ENCODE assay signal across 8 cellular contexts in the genomic region with DNA sequence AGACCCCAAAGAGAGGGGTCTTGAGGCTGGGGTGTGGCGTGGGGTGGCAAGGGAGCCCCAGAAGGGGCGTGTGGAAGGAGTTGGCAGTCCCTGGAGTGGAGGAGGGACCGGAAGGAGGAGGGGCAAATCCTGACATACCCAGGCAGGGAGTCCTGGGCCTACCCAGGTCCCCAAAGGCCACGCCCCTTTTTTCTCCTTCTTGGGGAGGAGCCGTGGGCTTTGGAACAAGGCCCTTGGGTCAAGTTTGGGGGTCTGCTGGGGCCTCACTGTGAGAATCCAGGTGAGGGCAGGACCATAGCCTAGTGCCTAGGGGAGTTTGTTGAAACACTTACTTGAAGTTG. TPM values are rescaled to one million over a fixed set of nuclear protein-coding genes. Genes with fewer than 3 reads are reported as not detected.
DNase-seq lines count a peak whose midpoint lies in the region; ATAC-seq and TF ChIP-seq lines count a peak whose summit lies in the region.

No MANE protein-coding gene starts in this region.

- H3K79me1 ChIP-seq in mesendoderm (ENCODE audit: low read length): no peaks in the 10 kb centered on the region

- no peak for ATAC-seq in HG03135 (IDR thresholded peaks at IDR 0.05; ENCODE audit: unreplicated experiment)

- WGBS in mesendoderm (ENCODE audit: extremely low coverage, insufficient coverage, low lambda C conversion rate): no CpG with 5 or more reads among the region's 5 CpGs

- H3K4me1 Mint-ChIP-seq in activated naive CD4-positive, alpha-beta T cell treated with anti-CD3 and anti-CD28 coated beads, Interleukin-2, amount 50 U/mL, for 24 hours: peaks cover 44% of the 10 kb centered on the region

- peaks cover 34% of the 10 kb centered on the region for H3K27me3 Mint-ChIP-seq in activated naive CD4-positive, alpha-beta T cell treated with anti-CD3 and anti-CD28 coated beads, Interleukin-2, amount 50 U/mL, for 24 hours

- H3K4me3 Mint-ChIP-seq in activated naive CD4-positive, alpha-beta T cell treated with anti-CD3 and anti-CD28 coated beads, Interleukin-2, amount 50 U/mL, for 24 hours: peak overlapping the region; percentile 81

- intact Hi-C loops in uterus (cut with DNase I; ENCODE audit: low total_unique reads): loop anchor here (10.0 kb wide), 1 partner anchor 55 kb away; no protein-coding TSS in a partner anchor

- no peak overlapping the region for H3K23ac ChIP-seq in mesendoderm (ENCODE audit: low read length)

- peak overlapping the region; percentile 16 for H3K18ac ChIP-seq in mesendoderm (ENCODE audit: low read length)

- no peak overlapping the region for H3K4me2 ChIP-seq in mesendoderm (ENCODE audit: low read length)

- H3K36me3 ChIP-seq in mesendoderm (ENCODE audit: control insufficient read depth, insufficient read depth, low read length): no peaks in the 10 kb centered on the region
- no peaks in the 10 kb centered on the region for H3K36me3 ChIP-seq in uterus

- H2BK15ac ChIP-seq in mesendoderm (replicated peaks; ENCODE audit: low read depth): no peak overlapping the region

- H3K79me2 ChIP-seq in mesendoderm (ENCODE audit: control insufficient read depth, insufficient read depth, low read length): no peaks in the 10 kb centered on the region

- TF ChIP-seq CTCF in uterus (IDR thresholded peaks at IDR 0.05): no peak

- DNase-seq in activated naive CD4-positive, alpha-beta T cell (lab: John Stamatoyannopoulos, UW): no peak
- DNase-seq in caudate nucleus (lab: John Stamatoyannopoulos, UW) (peak in 3 of 61 donors; percentile 30 to 47 (median 31)), mesendoderm (peak; percentile 73), uterus (peak; percentile 75 to 79), DMS79 (lab: John Stamatoyannopoulos, UW) (no peak), SIG-M5 treated with dmso at 0.1 percent for 504 hours (lab: John Stamatoyannopoulos, UW; ENCODE audit: unreplicated experiment) (no peak)

- no peaks in the 10 kb centered on the region for H3K9me3 ChIP-seq in uterus

- H4K8ac ChIP-seq in mesendoderm (ENCODE audit: low read depth, low read length): no peak overlapping the region

- peaks cover under 1% of the 10 kb centered on the region for H3K27me3 ChIP-seq in mesendoderm (ENCODE audit: insufficient read depth, low read length, poor library complexity)
- no peaks in the 10 kb centered on the region for H3K27me3 ChIP-seq in uterus

- H2BK5ac ChIP-seq in mesendoderm (ENCODE audit: low read length): no peak overlapping the region

- no peak for TF ChIP-seq POLR2A in uterus (IDR thresholded peaks at IDR 0.05)

- H3K4ac ChIP-seq in mesendoderm (ENCODE audit: low read depth, low read length): no peak overlapping the region

- peak overlapping the region; percentile 23 for H3K27ac Mint-ChIP-seq in activated naive CD4-positive, alpha-beta T cell treated with anti-CD3 and anti-CD28 coated beads, Interleukin-2, amount 50 U/mL, for 24 hours

- H3K9ac ChIP-seq in mesendoderm (ENCODE audit: low read length): peak overlapping the region; percentile 7

- H3K9me3 Mint-ChIP-seq in activated naive CD4-positive, alpha-beta T cell treated with anti-CD3 and anti-CD28 coated beads, Interleukin-2, amount 50 U/mL, for 24 hours: no peaks in the 10 kb centered on the region

- H3K36me3 Mint-ChIP-seq in activated naive CD4-positive, alpha-beta T cell treated with anti-CD3 and anti-CD28 coated beads, Interleukin-2, amount 50 U/mL, for 24 hours: no peaks in the 10 kb centered on the region

- H2AK5ac ChIP-seq in mesendoderm (ENCODE audit: low read length): peak overlapping the region; percentile 84

- H3K4me1 ChIP-seq in mesendoderm (ENCODE audit: control insufficient read depth, low read depth, low read length) (peaks cover 30% of the 10 kb centered on the region), uterus (peaks cover 0 to 43% of the 10 kb centered on the region in 2 donors)

- H4K5ac ChIP-seq in mesendoderm (ENCODE audit: low read length): no peak overlapping the region

- H3K4me3 ChIP-seq in mesendoderm (ENCODE audit: low read length) (no peak overlapping the region), uterus (peak overlapping the region; percentile 61 to 78)

- H3K56ac ChIP-seq in mesendoderm (ENCODE audit: low read length): peak overlapping the region; percentile 99

- H3K27ac ChIP-seq in caudate nucleus (ENCODE audit: low read depth, low read length): peak overlapping the region; percentile 88
- no peak overlapping the region for H3K27ac ChIP-seq in mesendoderm (ENCODE audit: low read depth, low read length)
- peak overlapping the region; percentile 95 to 97 for H3K27ac ChIP-seq in uterus

- H2BK120ac ChIP-seq in mesendoderm (ENCODE audit: low read depth, low read length): peak overlapping the region; percentile 3

RNA-seq across cellular contexts. Expression of gene SMARCD3, which starts 1.2 kb away (rescaled TPM):
- 7.4 TPM for polyA plus RNA-seq in mesendoderm (2013, experiment 1 of 2)
- polyA plus RNA-seq in mesendoderm (2013, experiment 2 of 2): 5.9 TPM
- total RNA-seq in uterus: 10 to 100 TPM; 21.3 to 80.7 (median 43.3) TPM

RNA-seq across cellular contexts. Expression of gene CHPF2, which starts 17.4 kb away (rescaled TPM):
- 7.4 TPM for polyA plus RNA-seq in mesendoderm (2013, experiment 1 of 2)
- 7.9 TPM for polyA plus RNA-seq in mesendoderm (2013, experiment 2 of 2)
- total RNA-seq in uterus: 10 to 100 TPM; 18.5 to 32.6 (median 31.2) TPM

RNA-seq across cellular contexts. Expression of gene ABCF2, which starts 22.7 kb away (rescaled TPM):
- polyA plus RNA-seq in mesendoderm (2013, experiment 1 of 2): 36.4 TPM
- polyA plus RNA-seq in mesendoderm (2013, experiment 2 of 2): 36.2 TPM
- 10 to 100 TPM in 3 of 4 donors, 1 to 10 TPM in 1; 6.8 to 39.2 (median 37.7) TPM for total RNA-seq in uterus

RNA-seq across cellular contexts. Expression of gene H2BK1, which starts 39.4 kb away (rescaled TPM):
- not detected for polyA plus RNA-seq in mesendoderm (2013, experiment 1 of 2)
- not detected for polyA plus RNA-seq in mesendoderm (2013, experiment 2 of 2)
- total RNA-seq in uterus: 1 to 10 TPM in 1 of 4 donors, not detected in 3; 4.4 TPM

Comparison
In these comparisons a context has a peak if more than half of its experiments do, and no peak if none do; other contexts are left out.
1. DNase-seq: peak in mesendoderm (single experiment) and uterus (2 of 2); none in activated naive CD4-positive, alpha-beta T cell (0 of 4), DMS79 (single experiment) and SIG-M5 treated with dmso at 0.1 percent for 504 hours (single experiment).